Comparison of ENCODE assay signal across 21 cellular contexts in genomic region chr6:141724731-141725130, GRCh38.
"Had no signal": no experiment of that assay in that cellular context is flagged by ENCODE, and none has a peak within 500 bp of the region (broad histone marks: within the 10 kb centered on the region; RNA-seq: fewer than 3 reads in every experiment).

No MANE protein-coding gene starts in this region.

- H3K9me3 Mint-ChIP-seq: effector memory CD8-positive, alpha-beta T cell; endodermal cell had no signal

- DNase-seq: colonic mucosa; cortex of kidney; dermis blood vessel endothelial cell; dorsolateral prefrontal cortex; effector CD4-positive, alpha-beta T cell; effector CD8-positive, alpha-beta T cell; effector memory CD4-positive, alpha-beta T cell; effector memory CD8-positive, alpha-beta T cell; endodermal cell; erythroblast; esophagus squamous epithelium; foreskin fibroblast; foreskin keratinocyte; foreskin melanocyte; gastrocnemius medialis; glutamatergic neuron; heart left ventricle; heart right ventricle had no signal

- H3K27ac Mint-ChIP-seq: dendritic cell treated with granulocyte-macrophage colony-stimulating factor and Interleukin-4, amounts not matched to agents 40 ng/mL and 50 ng/mL, for 4 days; effector memory CD8-positive, alpha-beta T cell; endodermal cell had no signal

- ATAC-seq: effector memory CD8-positive, alpha-beta T cell; esophagus mucosa; foreskin keratinocyte; gastrocnemius medialis; gastroesophageal sphincter; heart left ventricle; heart right ventricle had no signal

- H3K27me3 Mint-ChIP-seq: dendritic cell treated with granulocyte-macrophage colony-stimulating factor and Interleukin-4, amounts not matched to agents 40 ng/mL and 50 ng/mL, for 4 days had no signal

- H3K4me3 Mint-ChIP-seq: dendritic cell treated with granulocyte-macrophage colony-stimulating factor and Interleukin-4, amounts not matched to agents 40 ng/mL and 50 ng/mL, for 4 days; effector memory CD8-positive, alpha-beta T cell; endodermal cell had no signal
